Comparison of ENCODE assay signal across 1 cellular context in the genomic region with DNA sequence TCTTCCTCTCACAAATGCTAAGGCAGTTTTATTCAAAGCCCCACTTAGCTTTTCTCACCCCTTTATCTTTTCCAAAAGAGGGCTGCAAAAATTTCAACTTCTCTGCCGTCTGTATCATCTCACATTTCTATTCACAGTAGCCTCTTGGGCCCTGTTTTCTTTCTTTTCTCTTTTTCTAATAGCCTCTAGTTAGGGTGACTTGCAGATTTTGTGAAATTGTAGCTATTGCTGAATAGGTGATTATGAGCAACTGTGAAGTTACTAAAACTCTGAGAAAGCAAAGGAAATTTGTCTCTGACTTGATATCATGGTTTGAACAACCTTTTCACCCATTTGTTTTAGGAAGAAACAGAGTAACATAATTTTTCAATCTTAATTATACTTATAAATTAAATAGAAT.
TF ChIP-seq lines count a peak whose summit lies in the region.

No MANE protein-coding gene starts in this region.

TF ChIP-seq in GM23338, 12 proteins besides CTCF, POLR2A, EP300 and RAD21 (continued from another document):
- no peak for TF ChIP-seq ZNF331 (CRISPR knock-in tag; IDR thresholded peaks at IDR 0.05; ENCODE audit: low read depth)
- TF ChIP-seq CREB1 (CRISPR knock-in tag; IDR thresholded peaks at IDR 0.05; ENCODE audit: low read depth): no peak
